In genomic region chr6:159973951-159974350, GRCh38 we compare ENCODE assay signal across 8 cellular contexts. TPM values are rescaled to one million over a fixed set of nuclear protein-coding genes. Genes with fewer than 3 reads are reported as not detected.
DNase-seq lines count a peak whose midpoint lies in the region; ATAC-seq and TF ChIP-seq lines count a peak whose summit lies in the region.

No MANE protein-coding gene starts in this region.

- intact Hi-C loops in activated CD4-positive, alpha-beta T cell treated with anti-CD3 and anti-CD28 coated beads, Interleukin-2, amount 10 ng/mL, durations not matched to agents 24 days and 14 days (cut with micrococcal nuclease): loop anchor here (1.0 to 10.0 kb wide), 2 partner anchors 8 to 929 kb away; partner anchors contain the start of gene TAGAP

- H3K27me3 Mint-ChIP-seq in activated CD4-positive, alpha-beta T cell treated with anti-CD3 and anti-CD28 coated beads, Interleukin-2, amount 10 ng/mL, durations not matched to agents 24 days and 14 days: no peaks in the 10 kb centered on the region
- no peaks in the 10 kb centered on the region for H3K27me3 Mint-ChIP-seq in stimulated activated naive CD8-positive, alpha-beta T cell treated with anti-CD3 and anti-CD28 coated beads, Interleukin-15, amount 100 ng/mL, for 72 hours

- H3K4me1 Mint-ChIP-seq in activated CD4-positive, alpha-beta T cell treated with anti-CD3 and anti-CD28 coated beads, Interleukin-2, amount 10 ng/mL, durations not matched to agents 24 days and 14 days: peaks cover 78% of the 10 kb centered on the region
- peaks cover 87% of the 10 kb centered on the region for H3K4me1 Mint-ChIP-seq in stimulated activated naive CD8-positive, alpha-beta T cell treated with anti-CD3 and anti-CD28 coated beads, Interleukin-15, amount 100 ng/mL, for 72 hours

- peak overlapping the region; percentile 91 for H3K27ac Mint-ChIP-seq in activated CD4-positive, alpha-beta T cell treated with anti-CD3 and anti-CD28 coated beads, Interleukin-2, amount 10 ng/mL, durations not matched to agents 24 days and 14 days
- peak overlapping the region in 1 of 2 donors; percentile 84 for H3K27ac Mint-ChIP-seq in stimulated activated naive CD8-positive, alpha-beta T cell treated with anti-CD3 and anti-CD28 coated beads, Interleukin-15, amount 100 ng/mL, for 72 hours

- H3K4me3 Mint-ChIP-seq in activated CD4-positive, alpha-beta T cell treated with anti-CD3 and anti-CD28 coated beads, Interleukin-2, amount 10 ng/mL, durations not matched to agents 24 days and 14 days: peak overlapping the region; percentile 61
- H3K4me3 Mint-ChIP-seq in stimulated activated naive CD8-positive, alpha-beta T cell treated with anti-CD3 and anti-CD28 coated beads, Interleukin-15, amount 100 ng/mL, for 72 hours: peak overlapping the region; percentile 41 to 97

- peaks cover 29% of the 10 kb centered on the region for H3K36me3 Mint-ChIP-seq in activated CD4-positive, alpha-beta T cell treated with anti-CD3 and anti-CD28 coated beads, Interleukin-2, amount 10 ng/mL, durations not matched to agents 24 days and 14 days (ENCODE audit: low read depth)

- no peaks in the 10 kb centered on the region for H3K9me3 Mint-ChIP-seq in activated CD4-positive, alpha-beta T cell treated with anti-CD3 and anti-CD28 coated beads, Interleukin-2, amount 10 ng/mL, durations not matched to agents 24 days and 14 days
- no peaks in the 10 kb centered on the region for H3K9me3 Mint-ChIP-seq in stimulated activated naive CD8-positive, alpha-beta T cell treated with anti-CD3 and anti-CD28 coated beads, Interleukin-15, amount 100 ng/mL, for 72 hours

- peak; percentile 62 for DNase-seq in activated CD4-positive, alpha-beta T cell treated with anti-CD3 and anti-CD28 coated beads, Interleukin-2, amount 10 ng/mL, durations not matched to agents 24 days and 14 days
- no peak for DNase-seq in activated CD4-positive, alpha-beta T cell treated with anti-CD3 and anti-CD28 coated beads, Interleukin-2, amount 50 U/mL, for 48 hours
- DNase-seq in NCI-H2171 (lab: John Stamatoyannopoulos, UW) (peak; percentile 27), erythroblast (lab: John Stamatoyannopoulos, UW) (peak; percentile 52 to 67), superior temporal gyrus (ENCODE audit: extremely low spot score) (no peak), dermis blood vessel endothelial cell (no peak)
- peak in 1 of 2 donors; percentile 25 for DNase-seq in stimulated activated naive CD8-positive, alpha-beta T cell treated with anti-CD3 and anti-CD28 coated beads, Interleukin-15, amount 100 ng/mL, for 72 hours

- TF ChIP-seq POLR2A in erythroblast (IDR thresholded peaks at IDR 0.05; ENCODE audit: low read length): no peak

- ATAC-seq in HG02759 (IDR thresholded peaks at IDR 0.05; ENCODE audit: unreplicated experiment): peak; percentile 43
- ATAC-seq in stimulated activated naive CD8-positive, alpha-beta T cell treated with anti-CD3 and anti-CD28 coated beads, Interleukin-15, amount 100 ng/mL, for 72 hours: peak; percentile 68

RNA-seq across cellular contexts. Expression of gene IGF2R, which starts 5.1 kb away (rescaled TPM):
- 75.1 and 77.9 TPM in 2 replicates for total RNA-seq in activated CD4-positive, alpha-beta T cell treated with anti-CD3 and anti-CD28 coated beads, Interleukin-2, amount 10 ng/mL, durations not matched to agents 24 days and 14 days
- 120 and 153 TPM in 2 replicates for total RNA-seq in dermis blood vessel endothelial cell

Comparison
In these comparisons a context has a peak if more than half of its experiments do, and no peak if none do; other contexts are left out.
1. DNase-seq: peak in activated CD4-positive, alpha-beta T cell treated with anti-CD3 and anti-CD28 coated beads, Interleukin-2, amount 10 ng/mL, durations not matched to agents 24 days and 14 days (single experiment), NCI-H2171 (single experiment) and erythroblast (2 of 2); none in activated CD4-positive, alpha-beta T cell treated with anti-CD3 and anti-CD28 coated beads, Interleukin-2, amount 50 U/mL, for 48 hours (0 of 2), superior temporal gyrus (single experiment) and dermis blood vessel endothelial cell (single experiment).